In genomic region chr7:123643495-123644428, GRCh38 we compare ENCODE assay signal across 8 cellular contexts. TPM values are rescaled to one million over a fixed set of nuclear protein-coding genes. Genes with fewer than 3 reads are reported as not detected.
DNase-seq lines count a peak whose midpoint lies in the region; ATAC-seq, FAIRE-seq and TF ChIP-seq lines count a peak whose summit lies in the region.

No MANE protein-coding gene starts in this region.

- H3K4me3 ChIP-seq in AG09309 (ENCODE audit: control insufficient read depth, low read depth, low read length) (no peak overlapping the region), adrenal gland (peak overlapping the region in 2 of 4 donors; percentile 7 to 30)

- no peaks in the 10 kb centered on the region for H3K9me3 ChIP-seq in adrenal gland (replicated peaks in 1 of 3)

- no peaks in the 10 kb centered on the region for H3K36me3 ChIP-seq in adrenal gland (replicated peaks in 1 of 2)

- peak overlapping the region; percentile 18 to 84 (median 71) for H3K27ac ChIP-seq in adrenal gland

- H3K27me3 ChIP-seq in adrenal gland, result no peaks in the 10 kb centered on the region

- H3K36me3 Mint-ChIP-seq in activated T-cell treated with anti-CD3 and anti-CD28 coated beads, Interleukin-2, amount 50 U/mL, for 24 hours (ENCODE audit: low read depth), result no peaks in the 10 kb centered on the region

- H3K9me3 Mint-ChIP-seq in activated T-cell treated with anti-CD3 and anti-CD28 coated beads, Interleukin-2, amount 50 U/mL, for 24 hours, result no peaks in the 10 kb centered on the region

- H3K4me3 Mint-ChIP-seq in activated T-cell treated with anti-CD3 and anti-CD28 coated beads, Interleukin-2, amount 50 U/mL, for 24 hours, result no peak overlapping the region

- H3K4me1 ChIP-seq in adrenal gland (replicated peaks in 1 of 2), result peaks cover 22 to 25% of the 10 kb centered on the region in 2 donors

- H3K27ac Mint-ChIP-seq in activated T-cell treated with anti-CD3 and anti-CD28 coated beads, Interleukin-2, amount 50 U/mL, for 24 hours, result no peak overlapping the region

- no peak for TF ChIP-seq CTCF in AG09309 (IDR thresholded peaks at IDR 0.05; ENCODE audit: control insufficient read depth, insufficient read depth, low read depth, low read length, missing control alignments)
- TF ChIP-seq CTCF in adrenal gland (IDR thresholded peaks at IDR 0.05), result no peak

- peak; percentile 90 for FAIRE-seq in islet of Langerhans (lab: Jason Lieb, UNC)

- ATAC-seq in GM18867 (IDR thresholded peaks at IDR 0.05; ENCODE audit: unreplicated experiment), result no peak
- ATAC-seq in GM21723 (IDR thresholded peaks at IDR 0.05; ENCODE audit: unreplicated experiment), result no peak

- peak in 1 of 2 donors; percentile 81 for TF ChIP-seq POLR2A in adrenal gland (IDR thresholded peaks at IDR 0.05)

- 14 to 17% (median 16%) methylated on average over 6 of the region's 6 CpGs for WGBS in adrenal gland, 4 donors

- DNase-seq in AG09309 (ENCODE audit: low read depth), result peak; percentile 29
- peak; percentile 25 for DNase-seq in MV-4-11 (lab: John Stamatoyannopoulos, UW)
- DNase-seq in adrenal gland, result peak; percentile 77 to 92 (median 89)
- no peak for DNase-seq in activated T-cell treated with anti-CD3 and anti-CD28 coated beads, Interleukin-2, amount 50 U/mL, for 24 hours
- DNase-seq in stimulated activated CD4-positive, alpha-beta T cell treated with anti-CD3 and anti-CD28 coated beads, Interleukin-15, amount 100 ng/mL, for 24 hours, result no peak

- intact Hi-C loops in adrenal gland (cut with DNase I), result loop anchor here in 1 of 2 donors (5.0 kb wide), 1 partner anchor 224 kb away; no protein-coding TSS in a partner anchor

- no peaks in the 10 kb centered on the region for H3K4me1 Mint-ChIP-seq in activated T-cell treated with anti-CD3 and anti-CD28 coated beads, Interleukin-2, amount 50 U/mL, for 24 hours (ENCODE audit: low read depth)

- peaks cover 51% of the 10 kb centered on the region for H3K27me3 Mint-ChIP-seq in activated T-cell treated with anti-CD3 and anti-CD28 coated beads, Interleukin-2, amount 50 U/mL, for 24 hours

RNA-seq across cellular contexts. Expression of gene LMOD2, which starts 11.9 kb away (rescaled TPM):
- under 1 TPM in 2 of 8 donors, not detected in 6; 0.18 to 0.24 TPM for total RNA-seq in adrenal gland
- polyA plus RNA-seq in adrenal gland, result under 1 TPM in 1 of 3 donors, not detected in 2; 0.16 TPM

RNA-seq across cellular contexts. Expression of gene ASB15, which starts 42.1 kb away (rescaled TPM):
- not detected for total RNA-seq in adrenal gland
- not detected for polyA plus RNA-seq in adrenal gland

Comparison
In these comparisons a context has a peak if more than half of its experiments do, and no peak if none do; other contexts are left out.
1. DNase-seq: peak in AG09309 (single experiment), MV-4-11 (single experiment) and adrenal gland (7 of 7); none in activated T-cell treated with anti-CD3 and anti-CD28 coated beads, Interleukin-2, amount 50 U/mL, for 24 hours (single experiment) and stimulated activated CD4-positive, alpha-beta T cell treated with anti-CD3 and anti-CD28 coated beads, Interleukin-15, amount 100 ng/mL, for 24 hours (single experiment).